Comparison of ENCODE assay signal across 17 cellular contexts in genomic region chr17:55540414-55541091, GRCh38. TPM values are rescaled to one million over a fixed set of nuclear protein-coding genes. Genes with fewer than 3 reads are reported as not detected.
DNase-seq lines count a peak whose midpoint lies in the region; FAIRE-seq and TF ChIP-seq lines count a peak whose summit lies in the region.
"Had no signal": no experiment of that assay in that cellular context is flagged by ENCODE, and none has a peak within 500 bp of the region (broad histone marks: within the 10 kb centered on the region; RNA-seq: fewer than 3 reads in every experiment).

No MANE protein-coding gene starts in this region.

- no peaks in the 10 kb centered on the region for H3K9me3 ChIP-seq in keratinocyte (ENCODE audit: control insufficient read depth, low read depth, low read length)
- H3K9me3 ChIP-seq: adrenal gland, SJCRH30, upper lobe of left lung had no signal

- no peaks in the 10 kb centered on the region for H3K36me3 ChIP-seq in ACC112 (ENCODE audit: insufficient read depth, low read length)
- no peaks in the 10 kb centered on the region for H3K36me3 ChIP-seq in keratinocyte (ENCODE audit: control insufficient read depth in 2 of 2, extremely low read depth in 1 of 2, insufficient read depth in 2 of 2, low read length in 2 of 2)
- H3K36me3 ChIP-seq: adrenal gland, SJCRH30, upper lobe of left lung had no signal

- H3K9ac ChIP-seq in keratinocyte (ENCODE audit: control insufficient read depth, extremely low read depth, insufficient read depth, low read length): no peak overlapping the region

- H3K4me1 ChIP-seq in ACC112 (ENCODE audit: control insufficient read depth, insufficient read depth, low read length, unreplicated experiment): peaks cover 9% of the 10 kb centered on the region
- no peaks in the 10 kb centered on the region for H3K4me1 ChIP-seq in keratinocyte (ENCODE audit: control insufficient read depth, extremely low read depth, insufficient read depth, low read length)
- H3K4me1 ChIP-seq: adrenal gland, SJCRH30 had no signal

- dilution Hi-C loops in keratinocyte (cut with MboI; ENCODE audit: extremely low pct_ligation_motif_present, low sequenced_read_pairs): no loop called here

- no peak overlapping the region for H3K4me2 ChIP-seq in keratinocyte (ENCODE audit: control insufficient read depth, extremely low read depth, insufficient read depth, low read depth, low read length)

- DNase-seq in HT1080 (ENCODE audit: low read depth) (peak; percentile 67), astrocyte of the spinal cord (ENCODE audit: low read depth, low spot score) (peak; percentile 49), keratinocyte (ENCODE audit: low read depth, low spot score) (peak; percentile 5), NCI-H82 (lab: John Stamatoyannopoulos, UW) (no peak), NCI-H187 (lab: John Stamatoyannopoulos, UW) (no peak), epidermal melanocyte (ENCODE audit: insufficient read length, low spot score) (no peak)
- DNase-seq in central memory CD4-positive, alpha-beta T cell: no peak
- DNase-seq: activated T-cell treated with anti-CD3 and anti-CD28 coated beads for 4 hours, adrenal gland, H9, NCI-H526, SJCRH30, upper lobe of left lung had no signal

- in situ Hi-C loops in astrocyte of the spinal cord (cut with HindIII; ENCODE audit: low sequenced_read_pairs): no loop called here

- H3K4me3 ChIP-seq in ACC112 (ENCODE audit: low read depth, low read length) (0 out of 2 replicates have a peak overlapping the region, but pooled peaks have one; percentile 2), astrocyte of the spinal cord (ENCODE audit: low read depth, low read length) (no peak overlapping the region), keratinocyte (ENCODE audit: control insufficient read depth in 2 of 3, extremely low read depth in 1 of 3, insufficient read depth in 2 of 3, low read depth in 1 of 3, low read length in 3 of 3) (no peak overlapping the region)
- H3K4me3 ChIP-seq: adrenal gland, SJCRH30, upper lobe of left lung had no signal

- H3K9me1 ChIP-seq in keratinocyte (ENCODE audit: control insufficient read depth, extremely low read depth, insufficient read depth, low read length): no peaks in the 10 kb centered on the region

- FAIRE-seq in keratinocyte (lab: Jason Lieb, UNC): no peak
- FAIRE-seq: GM18507 had no signal

- no peaks in the 10 kb centered on the region for H4K20me1 ChIP-seq in keratinocyte (ENCODE audit: control insufficient read depth, extremely low read depth, insufficient read depth, low read length)

- TF ChIP-seq CTCF in astrocyte of the spinal cord (IDR thresholded peaks at IDR 0.05; ENCODE audit: low read depth, low read length): no peak
- TF ChIP-seq CTCF in keratinocyte (optimal IDR thresholded peaks at IDR 0.05 in 1 of 3, IDR thresholded peaks at IDR 0.05 in 1 of 3, conservative IDR thresholded peaks at IDR 0.05 in 1 of 3; ENCODE audit: extremely low read depth in 1 of 3, insufficient read depth in 2 of 3, low read length in 3 of 3): no peak

- no peaks in the 10 kb centered on the region for H3K27me3 ChIP-seq in ACC112 (ENCODE audit: insufficient read depth, low read length)
- no peaks in the 10 kb centered on the region for H3K27me3 ChIP-seq in keratinocyte (ENCODE audit: control insufficient read depth, extremely low read depth, insufficient read depth, low read length)
- H3K27me3 ChIP-seq: adrenal gland, SJCRH30, upper lobe of left lung had no signal

- H3K27ac ChIP-seq in ACC112 (ENCODE audit: low read depth, low read length) (peak overlapping the region; percentile 34; the same call in 1 of the 2 replicates), keratinocyte (ENCODE audit: control insufficient read depth, insufficient read depth, low read length) (no peak overlapping the region)
- H3K27ac ChIP-seq: adrenal gland, SJCRH30, upper lobe of left lung had no signal

- H3K79me2 ChIP-seq in ACC112 (ENCODE audit: control insufficient read depth, insufficient read depth, low read length, unreplicated experiment): no peaks in the 10 kb centered on the region
- no peaks in the 10 kb centered on the region for H3K79me2 ChIP-seq in keratinocyte (ENCODE audit: control insufficient read depth, insufficient read depth, low read length)

- H2AFZ ChIP-seq in ACC112 (ENCODE audit: low read length, unreplicated experiment) (no peak overlapping the region), keratinocyte (ENCODE audit: control insufficient read depth, low read length) (no peak overlapping the region)

RNA-seq across cellular contexts. Expression of gene SMIM36, which starts 29.3 kb away (rescaled TPM):
- not detected in 2 replicates for total RNA-seq in HT1080 (2014; rRNA removed; shearing (Covaris generic))
- polyA plus RNA-seq in HT1080 (2015; cell fraction: cytosol; rRNA removed): not detected in 2 replicates
- not detected in 2 replicates for polyA plus RNA-seq in HT1080 (2015; cell fraction: nucleus; rRNA removed)
- not detected in 3 replicates for polyA plus RNA-seq in keratinocyte
- polyA plus RNA-seq in keratinocyte (2011; ENCODE audit: low read depth): not detected
- polyA plus RNA-seq in keratinocyte (2011; cell fraction: cytosol; rRNA removed): not detected in 2 replicates
- not detected in 2 replicates for polyA plus RNA-seq in keratinocyte (2011; cell fraction: nucleus; rRNA removed)
- not detected in 2 replicates for polyA plus RNA-seq in keratinocyte (2012; ENCODE audit: low replicate concordance)
- polyA minus RNA-seq in keratinocyte: not detected in 3 replicates
- not detected for polyA minus RNA-seq in keratinocyte (2011; cell fraction: cytosol; rRNA and poly(A)+ RNA removed)
- not detected in 2 replicates for polyA minus RNA-seq in keratinocyte (2011; cell fraction: nucleus; rRNA and poly(A)+ RNA removed)
- total RNA-seq: adrenal gland, H9, omental fat pad, SJCRH30, upper lobe of left lung, WTC11 had no signal
- polyA plus RNA-seq: adrenal gland had no signal

Comparison
In these comparisons a context has a peak if more than half of its experiments do, and no peak if none do; other contexts are left out.
1. DNase-seq: peak in HT1080 (single experiment), astrocyte of the spinal cord (single experiment) and keratinocyte (single experiment); none in NCI-H82 (single experiment), central memory CD4-positive, alpha-beta T cell (single experiment), NCI-H187 (0 of 2) and epidermal melanocyte (single experiment).